Comparison of ENCODE assay signal across 9 cellular contexts in the genomic region with DNA sequence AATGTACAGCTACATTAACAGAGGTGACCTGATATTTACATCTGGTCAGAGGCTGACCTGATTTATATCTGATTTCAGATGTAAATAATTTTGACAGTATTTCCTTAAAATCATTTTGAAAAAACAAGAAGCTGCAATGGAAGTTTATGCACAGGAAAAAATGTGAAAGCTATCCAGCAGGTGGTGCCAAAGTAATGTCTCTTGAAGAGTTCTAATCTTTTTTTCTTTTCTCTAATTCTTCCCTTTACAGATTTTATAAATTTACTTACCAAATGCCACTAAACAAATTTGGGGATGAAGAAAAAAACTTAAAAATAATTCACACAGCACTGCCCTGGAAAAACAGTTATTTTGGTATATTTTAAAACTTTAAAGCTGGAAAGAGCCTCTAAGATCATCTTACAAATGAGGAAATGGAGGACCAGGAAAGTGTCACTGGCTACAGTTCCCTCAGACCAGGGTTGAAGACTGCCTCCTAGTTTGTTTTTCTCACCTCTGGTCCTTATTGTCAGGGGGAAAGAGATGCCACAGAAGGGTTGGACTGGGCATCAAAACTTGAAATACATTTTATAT. TPM values are rescaled to one million over a fixed set of nuclear protein-coding genes. Genes with fewer than 3 reads are reported as not detected.
DNase-seq lines count a peak whose midpoint lies in the region; ATAC-seq, FAIRE-seq and TF ChIP-seq lines count a peak whose summit lies in the region.
"Had no signal": no experiment of that assay in that cellular context is flagged by ENCODE, and none has a peak within 500 bp of the region (broad histone marks: within the 10 kb centered on the region; RNA-seq: fewer than 3 reads in every experiment).

No MANE protein-coding gene starts in this region.

- H3K9ac ChIP-seq in Karpas-422 (ENCODE audit: low read length) = no peak overlapping the region
- no peak overlapping the region for H3K9ac ChIP-seq in SK-N-MC (ENCODE audit: insufficient read length)
- H3K9ac ChIP-seq: BLaER1 treated with 17β-estradiol and CSF1 and Interleukin-3, amounts not matched to agents 10 nM and 100 nM had no signal

- peak overlapping the region in 3 of 9 donors; percentile 40 to 62 (median 47) for H3K27ac Mint-ChIP-seq in naive thymus-derived CD4-positive, alpha-beta T cell

- H3K9me3 Mint-ChIP-seq in naive thymus-derived CD4-positive, alpha-beta T cell = peaks cover 0 to 8% (median 0%) of the 10 kb centered on the region in 11 donors

- H3K27ac ChIP-seq in Karpas-422 (ENCODE audit: low read length) (no peak overlapping the region), SK-N-MC (no peak overlapping the region)
- H3K27ac ChIP-seq in naive thymus-derived CD4-positive, alpha-beta T cell (ENCODE audit: low read depth, low read length) = no peak overlapping the region
- H3K27ac ChIP-seq: BLaER1 treated with 17β-estradiol and CSF1 and Interleukin-3, amounts not matched to agents 10 nM and 100 nM had no signal

- no peak for FAIRE-seq in GM12891 (lab: Jason Lieb, UNC)

- no peaks in the 10 kb centered on the region for H3K27me3 Mint-ChIP-seq in naive thymus-derived CD4-positive, alpha-beta T cell

- no peaks in the 10 kb centered on the region for H3K4me1 ChIP-seq in Karpas-422 (ENCODE audit: low read length)
- no peaks in the 10 kb centered on the region for H3K4me1 ChIP-seq in naive thymus-derived CD4-positive, alpha-beta T cell (ENCODE audit: control insufficient read depth in 2 of 2, insufficient read depth in 2 of 2, low read length in 2 of 2)
- H3K4me1 ChIP-seq: BLaER1 treated with 17β-estradiol and CSF1 and Interleukin-3, amounts not matched to agents 10 nM and 100 nM had no signal

- peaks cover 0 to 18% (median 15%) of the 10 kb centered on the region in 5 donors for H3K36me3 Mint-ChIP-seq in naive thymus-derived CD4-positive, alpha-beta T cell

- H3K4me3 Mint-ChIP-seq in naive thymus-derived CD4-positive, alpha-beta T cell = no peak overlapping the region

- H2AFZ ChIP-seq in Karpas-422 (ENCODE audit: low read length) = no peak overlapping the region

- no peak for ATAC-seq in naive thymus-derived CD4-positive, alpha-beta T cell
- no peak for ATAC-seq in GM18867 (IDR thresholded peaks at IDR 0.05; ENCODE audit: unreplicated experiment)

- peaks cover 16% of the 10 kb centered on the region for H3K36me3 ChIP-seq in Karpas-422 (ENCODE audit: insufficient read depth, low read length)
- no peaks in the 10 kb centered on the region for H3K36me3 ChIP-seq in SK-N-MC (ENCODE audit: insufficient read depth, low read length)
- H3K36me3 ChIP-seq in naive thymus-derived CD4-positive, alpha-beta T cell (ENCODE audit: control insufficient read depth in 2 of 3, insufficient read depth in 3 of 3, low read length in 3 of 3) = peaks cover 0 to 10% (median 9%) of the 10 kb centered on the region in 3 experiments

- no peaks in the 10 kb centered on the region for H3K79me2 ChIP-seq in Karpas-422 (ENCODE audit: low read length)

- H4K20me1 ChIP-seq in Karpas-422 (ENCODE audit: insufficient read depth, low read depth, low read length) = no peaks in the 10 kb centered on the region

- TF ChIP-seq POLR2A in GM12891 (IDR thresholded peaks at IDR 0.05; ENCODE audit: low read depth, low read length) = no peak

- intact Hi-C loops in naive thymus-derived CD4-positive, alpha-beta T cell (cut with micrococcal nuclease) = loop anchor here (1.0 to 10.0 kb wide), 10 partner anchors 46 to 463 kb away; a partner anchor contains a TSS

- DNase-seq in NCI-H1092 treated with DMSO at 0.1 percent for 48 hours (lab: John Stamatoyannopoulos, UW) = peak; percentile 7
- DNase-seq in NCI-H1092 (lab: John Stamatoyannopoulos, UW) = no peak
- peak; percentile 71 for DNase-seq in Karpas-422
- DNase-seq in SK-N-MC (ENCODE audit: low read depth, low spot score) = peak; percentile 44
- DNase-seq in dermis blood vessel endothelial cell = peak; percentile 80
- peak in 7 of 9 donors; percentile 33 to 68 (median 56) for DNase-seq in naive thymus-derived CD4-positive, alpha-beta T cell
- no peak for DNase-seq in GM12891 (ENCODE audit: insufficient read length, low spot score)

- H3K4me1 Mint-ChIP-seq in naive thymus-derived CD4-positive, alpha-beta T cell = peaks cover 0 to 8% (median 0%) of the 10 kb centered on the region in 7 donors

- H3K27me3 ChIP-seq in Karpas-422 (ENCODE audit: low read length) = no peaks in the 10 kb centered on the region
- H3K27me3 ChIP-seq in naive thymus-derived CD4-positive, alpha-beta T cell (ENCODE audit: control insufficient read depth in 2 of 2, insufficient read depth in 2 of 2, low read length in 2 of 2) = no peaks in the 10 kb centered on the region
- H3K27me3 ChIP-seq: BLaER1 treated with 17β-estradiol and CSF1 and Interleukin-3, amounts not matched to agents 10 nM and 100 nM had no signal

- POLR2A ChIA-PET in naive thymus-derived CD4-positive, alpha-beta T cell (lab: Charles Lee) = interaction anchor here (0.7 to 1.9 kb wide), 7 partner anchors 9 to 153 kb away, joined by 3 to 10 read pairs (median 3); a partner anchor contains a TSS

- CTCF ChIA-PET in naive thymus-derived CD4-positive, alpha-beta T cell (lab: Charles Lee) = interaction anchor here (0.7 to 2.0 kb wide), 14 partner anchors 9 to 314 kb away, joined by 3 to 9 read pairs (median 3); a partner anchor contains a TSS

- H3K4me3 ChIP-seq in Karpas-422 (ENCODE audit: low read length) = no peak overlapping the region
- H3K4me3 ChIP-seq in SK-N-MC = no peak overlapping the region
- H3K4me3 ChIP-seq in naive thymus-derived CD4-positive, alpha-beta T cell (ENCODE audit: low read length) = no peak overlapping the region
- H3K4me3 ChIP-seq: BLaER1 treated with 17β-estradiol and CSF1 and Interleukin-3, amounts not matched to agents 10 nM and 100 nM had no signal

- no peaks in the 10 kb centered on the region for H3K9me2 ChIP-seq in Karpas-422 (replicated peaks; ENCODE audit: insufficient read depth, low read length)

- H3K4me2 ChIP-seq in Karpas-422 (ENCODE audit: low read depth, low read length, poor library complexity, severe bottlenecking) = no peak overlapping the region
- H3K4me2 ChIP-seq: BLaER1 treated with 17β-estradiol and CSF1 and Interleukin-3, amounts not matched to agents 10 nM and 100 nM had no signal

- H3K9me3 ChIP-seq in Karpas-422 (ENCODE audit: low read length) (no peaks in the 10 kb centered on the region), SK-N-MC (ENCODE audit: low read depth, low read length) (no peaks in the 10 kb centered on the region)
- no peaks in the 10 kb centered on the region for H3K9me3 ChIP-seq in naive thymus-derived CD4-positive, alpha-beta T cell (ENCODE audit: control insufficient read depth in 2 of 3, low read length in 3 of 3)

TF ChIP-seq in GM12891, 5 proteins besides CTCF, POLR2A, EP300 and RAD21:
- TF ChIP-seq POLR2AphosphoS5 (IDR thresholded peaks at IDR 0.05; ENCODE audit: low read depth, low read length) (no peak), POU2F2 (IDR thresholded peaks at IDR 0.05; ENCODE audit: low read depth, low read length) (no peak), TAF1 (IDR thresholded peaks at IDR 0.05; ENCODE audit: low read depth, low read length) (no peak), PAX5 (IDR thresholded peaks at IDR 0.05; ENCODE audit: insufficient read depth, low read length, severe bottlenecking) (no peak), SPI1 (IDR thresholded peaks at IDR 0.05; ENCODE audit: low read depth, low read length) (no peak)

RNA-seq across cellular contexts. Expression of a gene that starts 16.4 kb away (rescaled TPM):
- total RNA-seq in Karpas-422 (2014; rRNA removed; shearing (Covaris generic); ENCODE audit: low replicate concordance) = 0.07 TPM in 2 replicates
- total RNA-seq in dermis blood vessel endothelial cell = 2.4 and 3.3 TPM in 2 replicates
- total RNA-seq in naive thymus-derived CD4-positive, alpha-beta T cell = 10 to 100 TPM; 12.1 to 36.3 (median 20.5) TPM
- polyA plus RNA-seq in naive thymus-derived CD4-positive, alpha-beta T cell = 10 to 100 TPM; 21.0 to 29.0 TPM
- not detected for polyA plus RNA-seq in GM12891 (2012; ENCODE audit: low read depth, missing spikeins)

Comparison
In these comparisons a context has a peak if more than half of its experiments do, and no peak if none do; other contexts are left out.
1. DNase-seq: peak in NCI-H1092 treated with DMSO at 0.1 percent for 48 hours (single experiment), Karpas-422 (single experiment), SK-N-MC (single experiment), dermis blood vessel endothelial cell (single experiment) and naive thymus-derived CD4-positive, alpha-beta T cell (7 of 9); none in NCI-H1092 (single experiment) and GM12891 (single experiment).